Comparison of ENCODE assay signal across 1 cellular context in genomic region chr1:46530791-46531409, GRCh38.
TF ChIP-seq lines count a peak whose summit lies in the region.

No MANE protein-coding gene starts in this region.

TF ChIP-seq in HCT116, 20 proteins besides CTCF, POLR2A, EP300 and RAD21:
- no peak for TF ChIP-seq SIN3A (IDR thresholded peaks at IDR 0.05; ENCODE audit: low read depth)
- TF ChIP-seq CEBPB (IDR thresholded peaks at IDR 0.05; ENCODE audit: low read depth), result no peak
- TF ChIP-seq ELF1 (IDR thresholded peaks at IDR 0.05; ENCODE audit: borderline replicate concordance, low read depth), result no peak
- no peak for TF ChIP-seq SP1 (IDR thresholded peaks at IDR 0.05; ENCODE audit: low read depth)
- no peak for TF ChIP-seq MAX (IDR thresholded peaks at IDR 0.05)
